ENCODE assay signal across 8 cellular contexts in the genomic region with DNA sequence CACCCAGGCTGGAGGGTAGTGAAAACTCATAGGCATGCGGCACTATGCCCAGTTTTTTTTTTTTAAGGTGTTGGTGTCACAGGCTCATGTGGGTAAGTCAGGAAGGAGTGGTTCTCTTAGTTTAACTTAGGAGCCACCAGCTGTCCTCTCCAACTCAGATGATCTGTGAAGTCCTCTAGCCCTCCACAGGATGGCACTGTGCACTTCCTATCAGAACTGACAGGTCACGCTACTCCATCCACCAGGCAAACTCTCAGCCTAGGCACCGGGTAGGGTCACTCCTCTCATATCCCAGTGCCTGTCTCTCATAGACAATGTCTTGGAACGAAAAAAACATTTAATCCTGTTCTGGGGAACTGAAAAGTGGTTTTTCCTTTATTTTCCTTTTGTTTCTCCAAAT. TPM values are rescaled to one million over a fixed set of nuclear protein-coding genes. Genes with fewer than 3 reads are reported as not detected.
DNase-seq lines count a peak whose midpoint lies in the region; ATAC-seq and TF ChIP-seq lines count a peak whose summit lies in the region.

No MANE protein-coding gene starts in this region.

- no peaks in the 10 kb centered on the region for H3K27me3 ChIP-seq in H7 (ENCODE audit: control insufficient read depth, insufficient read depth, low read length)
- H3K27me3 ChIP-seq in brain microvascular endothelial cell (replicated peaks) = no peaks in the 10 kb centered on the region
- no peaks in the 10 kb centered on the region for H3K27me3 ChIP-seq in testis

- no peaks in the 10 kb centered on the region for H3K9me3 ChIP-seq in testis

- no peak overlapping the region for H3K4me3 ChIP-seq in H7 (ENCODE audit: insufficient read depth, low read depth, low read length)
- no peak overlapping the region for H3K4me3 ChIP-seq in brain microvascular endothelial cell (ENCODE audit: low read depth, low read length)
- no peak overlapping the region for H3K4me3 ChIP-seq in testis

- TF ChIP-seq CTCF in C4-2B (conservative IDR thresholded peaks at IDR 0.05) = peak; percentile 52
- peak; percentile 73 for TF ChIP-seq CTCF in brain microvascular endothelial cell (IDR thresholded peaks at IDR 0.05; ENCODE audit: low read depth, low read length, missing control alignments)
- TF ChIP-seq CTCF in testis (IDR thresholded peaks at IDR 0.05) = no peak

- DNase-seq in H7 (peak; percentile 51), brain microvascular endothelial cell (peak; percentile 18), left colon (peak in 1 of 2 donors; percentile 28), testis (peak; percentile 58), HuH-7.5 (ENCODE audit: low spot score) (no peak)

- H3K4me1 ChIP-seq in testis = no peaks in the 10 kb centered on the region

- ATAC-seq in SK-N-SH treated with all-trans-retinoic acid at 6 μM for 48 hours (peak; percentile 90), left colon (peak; percentile 90), HG03039 (IDR thresholded peaks at IDR 0.05; ENCODE audit: unreplicated experiment) (no peak)

- in situ Hi-C loops in brain microvascular endothelial cell (cut with HindIII; ENCODE audit: low pct_ligation_motif_present, low sequenced_read_pairs) = no loop called here

- intact Hi-C loops in left colon (cut with DNase I, micrococcal nuclease) (no loop called here), testis (cut with DNase I; ENCODE audit: low total_unique reads) (no loop called here)

- H3K27ac ChIP-seq in C4-2B (no peak overlapping the region), brain microvascular endothelial cell (no peak overlapping the region), testis (no peak overlapping the region)

- 83 to 88% methylated on average over 4 of the region's 4 CpGs for WGBS in testis, 2 donors

- TF ChIP-seq POLR2A in testis (IDR thresholded peaks at IDR 0.05) = no peak

- H3K36me3 ChIP-seq in H7 (replicated peaks; ENCODE audit: control insufficient read depth, insufficient read depth, low read length) (peaks cover 43% of the 10 kb centered on the region), brain microvascular endothelial cell (replicated peaks) (peaks cover 61% of the 10 kb centered on the region), testis (ENCODE audit: low read depth, missing control alignments) (no peaks in the 10 kb centered on the region)

TF ChIP-seq in SK-N-SH treated with all-trans-retinoic acid at 6 μM for 48 hours, 23 proteins besides CTCF, POLR2A, EP300 and RAD21:
- TF ChIP-seq RARB (CRISPR knock-in tag; IDR thresholded peaks at IDR 0.05) (no peak), ZFP3 (CRISPR knock-in tag; IDR thresholded peaks at IDR 0.05) (no peak), PPARA (CRISPR knock-in tag; IDR thresholded peaks at IDR 0.05; ENCODE audit: borderline replicate concordance) (no peak), PATZ1 (CRISPR knock-in tag; IDR thresholded peaks at IDR 0.05; ENCODE audit: borderline replicate concordance) (no peak), BACH2 (CRISPR knock-in tag; IDR thresholded peaks at IDR 0.05; ENCODE audit: borderline replicate concordance) (no peak), ARNTL (CRISPR knock-in tag; IDR thresholded peaks at IDR 0.05; ENCODE audit: borderline replicate concordance, low read depth) (no peak), ZC3H10 (CRISPR knock-in tag; IDR thresholded peaks at IDR 0.05) (no peak), ZNF8 (CRISPR knock-in tag; IDR thresholded peaks at IDR 0.05) (no peak), SNAI2 (CRISPR knock-in tag; IDR thresholded peaks at IDR 0.05) (no peak), OSR1 (CRISPR knock-in tag; IDR thresholded peaks at IDR 0.05) (no peak)

RNA-seq across cellular contexts. Expression of gene NAP1L4, which starts 16.5 kb away (rescaled TPM):
- 140 and 142 TPM in 2 replicates for total RNA-seq in H7 (2014; rRNA removed; shearing (Covaris generic))
- total RNA-seq in left colon (100 to 1,000 TPM in 1 of 2 donors, 10 to 100 TPM in 1; 88.8 to 103 TPM), testis (100 to 1,000 TPM; 165 to 206 TPM)
- polyA plus RNA-seq in testis (ENCODE audit: insufficient read depth, low read depth, low replicate concordance) = 208 TPM

RNA-seq across cellular contexts. Expression of gene PHLDA2, which starts 46.4 kb away (rescaled TPM):
- 5.1 and 13.1 TPM in 2 replicates for total RNA-seq in H7 (2014; rRNA removed; shearing (Covaris generic))
- total RNA-seq in left colon (10 to 100 TPM; 29.9 to 36.7 TPM), testis (1 to 10 TPM; 2.2 to 4.0 TPM)
- polyA plus RNA-seq in testis (ENCODE audit: insufficient read depth, low read depth, low replicate concordance) = 0.62 TPM

Comparison
In these comparisons a context has a peak if more than half of its experiments do, and no peak if none do; other contexts are left out.
1. CTCF ChIP-seq: peak in C4-2B (single experiment) and brain microvascular endothelial cell (single experiment); none in testis (0 of 3).